Comparison of ENCODE assay signal across 18 cellular contexts in genomic region chr1:71118086-71118485, GRCh38.
"Had no signal": no experiment of that assay in that cellular context is flagged by ENCODE, and none has a peak within 500 bp of the region (broad histone marks: within the 10 kb centered on the region; RNA-seq: fewer than 3 reads in every experiment).

No MANE protein-coding gene starts in this region.

- H2AFZ ChIP-seq: hepatocyte had no signal

- H3K27ac ChIP-seq: coronary artery, dorsolateral prefrontal cortex, esophagus muscularis mucosa, foreskin keratinocyte, gastroesophageal sphincter, heart left ventricle, hepatocyte, left lung, lower lobe of right lung had no signal

- H3K4me3 ChIP-seq: coronary artery, dorsolateral prefrontal cortex, esophagus muscularis mucosa, gastroesophageal sphincter, heart left ventricle, hepatocyte, left lung, lower lobe of right lung, mucosa of descending colon had no signal

- H3K4me1 Mint-ChIP-seq: immature natural killer cell, mesothelial cell of epicardium had no signal

- DNase-seq: dermis blood vessel endothelial cell; dorsolateral prefrontal cortex; effector CD4-positive, alpha-beta T cell; effector memory CD4-positive, alpha-beta T cell; foreskin keratinocyte; heart left ventricle; immature natural killer cell; left cardiac atrium; left lung; left ventricle myocardium superior; lower lobe of right lung; mesenchymal stem cell; mucosa of descending colon had no signal

- H3K36me3 ChIP-seq: esophagus muscularis mucosa, gastroesophageal sphincter, heart left ventricle, left lung, lower lobe of right lung had no signal

- H3K4me2 ChIP-seq: hepatocyte had no signal

- H3K27ac Mint-ChIP-seq: immature natural killer cell, mesothelial cell of epicardium had no signal

- ATAC-seq: foreskin keratinocyte, gastroesophageal sphincter, heart left ventricle, left cardiac atrium, left lung, left ventricle myocardium superior, lower lobe of right lung, mucosa of descending colon had no signal

- H3K4me1 ChIP-seq: esophagus muscularis mucosa, foreskin keratinocyte, gastroesophageal sphincter, heart left ventricle, left lung, lower lobe of right lung had no signal

- H3K27me3 ChIP-seq: dorsolateral prefrontal cortex, esophagus muscularis mucosa, foreskin keratinocyte, gastroesophageal sphincter, heart left ventricle, hepatocyte, left lung had no signal

- H3K36me3 Mint-ChIP-seq: mesothelial cell of epicardium had no signal

- H3K4me3 Mint-ChIP-seq: immature natural killer cell, mesothelial cell of epicardium had no signal

- H3K79me2 ChIP-seq: hepatocyte had no signal
